In genomic region chr10:73908853-73909611, GRCh38 we compare ENCODE assay signal across 1 cellular context.
TF ChIP-seq lines count a peak whose summit lies in the region.

No MANE protein-coding gene starts in this region.

TF ChIP-seq in GM12878, 131 proteins besides CTCF, POLR2A, EP300 and RAD21 (continued from another document and continues in another):
- TF ChIP-seq NKRF (conservative IDR thresholded peaks at IDR 0.05) (no peak), TCF12 (IDR thresholded peaks at IDR 0.05; ENCODE audit: low read depth, low read length) (0 out of 2 replicates have a peak, but pooled peaks have one; percentile 23), SMC3 (IDR thresholded peaks at IDR 0.05; ENCODE audit: borderline replicate concordance, low read length) (no peak), FOXM1 (IDR thresholded peaks at IDR 0.05; ENCODE audit: low read depth, low read length) (peak; percentile 80; the same call in 1 of the 2 replicates), SUPT20H (IDR thresholded peaks at IDR 0.05; ENCODE audit: borderline replicate concordance, control insufficient read depth, low read depth, low read length) (no peak), EED (IDR thresholded peaks at IDR 0.05; ENCODE audit: low read depth) (peak; percentile 94), TCF7 (IDR thresholded peaks at IDR 0.05; ENCODE audit: borderline replicate concordance) (no peak), ATF7 (IDR thresholded peaks at IDR 0.05; ENCODE audit: low read depth) (peak; percentile 95), ZNF217 (IDR thresholded peaks at IDR 0.05) (no peak), KDM1A (IDR thresholded peaks at IDR 0.05; ENCODE audit: borderline replicate concordance) (no peak), ZNF24 (IDR thresholded peaks at IDR 0.05) (no peak), RELA (IDR thresholded peaks at IDR 0.05; ENCODE audit: borderline replicate concordance, partially characterized antibody) (no peak), JUNB (IDR thresholded peaks at IDR 0.05) (peak; percentile 74), NFYA (IDR thresholded peaks at IDR 0.05; ENCODE audit: borderline replicate concordance, low read depth, low read length) (no peak), SMARCA5 (IDR thresholded peaks at IDR 0.05) (no peak), HDAC6 (IDR thresholded peaks at IDR 0.05; ENCODE audit: unreplicated experiment) (no peak), ZSCAN29 (IDR thresholded peaks at IDR 0.05) (no peak), BCL11A (IDR thresholded peaks at IDR 0.05; ENCODE audit: low read depth, low read length) (0 out of 2 replicates have a peak, but pooled peaks have one; percentile 35), DPF2 (IDR thresholded peaks at IDR 0.05) (peak; percentile 48; the same call in 1 of the 2 replicates), ZNF592 (IDR thresholded peaks at IDR 0.05) (no peak), LARP7 (IDR thresholded peaks at IDR 0.05) (no peak), KLF5 (IDR thresholded peaks at IDR 0.05; ENCODE audit: partially characterized antibody) (no peak), NFXL1 (IDR thresholded peaks at IDR 0.05; ENCODE audit: borderline replicate concordance) (no peak), SUZ12 (IDR thresholded peaks at IDR 0.05; ENCODE audit: unreplicated experiment) (no peak), SIX5 (IDR thresholded peaks at IDR 0.05; ENCODE audit: low read depth, low read length, severe bottlenecking) (no peak), ZNF622 (IDR thresholded peaks at IDR 0.05) (no peak), GATAD2B (conservative IDR thresholded peaks at IDR 0.05; ENCODE audit: low read depth) (peak; percentile 51), STAT3 (IDR thresholded peaks at IDR 0.05; ENCODE audit: low read depth, low read length) (no peak), NR2F1 (conservative IDR thresholded peaks at IDR 0.05) (no peak), SRF (IDR thresholded peaks at IDR 0.05; ENCODE audit: low read depth in 2 of 2, low read length in 2 of 2) (no peak), USF2 (IDR thresholded peaks at IDR 0.05; ENCODE audit: borderline replicate concordance, low read depth, low read length) (no peak), ASH2L (IDR thresholded peaks at IDR 0.05; ENCODE audit: borderline replicate concordance, low read depth) (no peak), STAT1 (conservative IDR thresholded peaks at IDR 0.05) (no peak), HDAC2 (IDR thresholded peaks at IDR 0.05) (no peak), MTA2 (IDR thresholded peaks at IDR 0.05; ENCODE audit: low read depth) (peak; percentile 22; the same call in 1 of the 2 replicates), ZBTB40 (IDR thresholded peaks at IDR 0.05; ENCODE audit: borderline replicate concordance) (no peak; the same call in 1 of the 2 replicates), REST (IDR thresholded peaks at IDR 0.05; ENCODE audit: low read depth, low read length) (no peak), NBN (IDR thresholded peaks at IDR 0.05) (peak; percentile 78), BACH1 (IDR thresholded peaks at IDR 0.05; ENCODE audit: borderline replicate concordance) (peak; percentile 14; the same call in 1 of the 2 replicates), ZBTB4 (CRISPR knock-in tag; IDR thresholded peaks at IDR 0.05) (no peak), NR2C1 (IDR thresholded peaks at IDR 0.05) (no peak), ATF2 (IDR thresholded peaks at IDR 0.05; ENCODE audit: low read length) (no peak; the same call in 1 of the 2 replicates), BMI1 (IDR thresholded peaks at IDR 0.05; ENCODE audit: borderline replicate concordance) (no peak), CHD1 (IDR thresholded peaks at IDR 0.05; ENCODE audit: low read depth, low read length) (no peak), PAX8 (IDR thresholded peaks at IDR 0.05) (no peak), POLR2AphosphoS2 (IDR thresholded peaks at IDR 0.05; ENCODE audit: low read depth, low read length) (no peak), CBX3 (IDR thresholded peaks at IDR 0.05; ENCODE audit: borderline replicate concordance, low read depth) (no peak), ESRRA (IDR thresholded peaks at IDR 0.05; ENCODE audit: low read length) (no peak), RUNX3 (IDR thresholded peaks at IDR 0.05; ENCODE audit: low read length) (peak; percentile 79)
